ENCODE assay signal across 1 cellular context in genomic region chr16:1941924-1942809, GRCh38.
TF ChIP-seq lines count a peak whose summit lies in the region.

No MANE protein-coding gene starts in this region.

TF ChIP-seq in HepG2, 621 proteins besides CTCF, POLR2A, EP300 and RAD21 (continued from another document and continues in another):
- TF ChIP-seq ZNF770 (CRISPR knock-in tag; IDR thresholded peaks at IDR 0.05), result 0 out of 2 replicates have a peak, but pooled peaks have one; percentile 13
- TF ChIP-seq, protein P1, sequence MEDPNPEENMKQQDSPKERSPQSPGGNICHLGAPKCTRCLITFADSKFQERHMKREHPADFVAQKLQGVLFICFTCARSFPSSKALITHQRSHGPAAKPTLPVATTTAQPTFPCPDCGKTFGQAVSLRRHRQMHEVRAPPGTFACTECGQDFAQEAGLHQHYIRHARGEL (CRISPR knock-in tag; IDR thresholded peaks at IDR 0.05), result no peak
- TF ChIP-seq ZFP36 (IDR thresholded peaks at IDR 0.05; ENCODE audit: borderline replicate concordance, low read depth, low read length, partially characterized antibody), result no peak
- TF ChIP-seq POLR2AphosphoS5 (IDR thresholded peaks at IDR 0.05; ENCODE audit: low read depth, low read length), result no peak
- no peak for TF ChIP-seq PITX1 (CRISPR knock-in tag; IDR thresholded peaks at IDR 0.05)
- no peak for TF ChIP-seq HOXA5 (CRISPR knock-in tag; IDR thresholded peaks at IDR 0.05)
- TF ChIP-seq, protein P2, sequence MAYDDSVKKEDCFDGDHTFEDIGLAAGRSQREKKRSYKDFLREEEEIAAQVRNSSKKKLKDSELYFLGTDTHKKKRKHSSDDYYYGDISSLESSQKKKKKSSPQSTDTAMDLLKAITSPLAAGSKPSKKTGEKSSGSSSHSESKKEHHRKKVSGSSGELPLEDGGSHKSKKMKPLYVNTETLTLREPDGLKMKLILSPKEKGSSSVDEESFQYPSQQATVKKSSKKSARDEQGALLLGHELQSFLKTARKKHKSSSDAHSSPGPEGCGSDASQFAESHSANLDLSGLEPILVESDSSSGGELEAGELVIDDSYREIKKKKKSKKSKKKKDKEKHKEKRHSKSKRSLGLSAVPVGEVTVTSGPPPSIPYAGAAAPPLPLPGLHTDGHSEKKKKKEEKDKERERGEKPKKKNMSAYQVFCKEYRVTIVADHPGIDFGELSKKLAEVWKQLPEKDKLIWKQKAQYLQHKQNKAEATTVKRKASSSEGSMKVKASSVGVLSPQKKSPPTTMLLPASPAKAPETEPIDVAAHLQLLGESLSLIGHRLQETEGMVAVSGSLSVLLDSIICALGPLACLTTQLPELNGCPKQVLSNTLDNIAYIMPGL (CRISPR knock-in tag; IDR thresholded peaks at IDR 0.05; ENCODE audit: borderline replicate concordance in 1 of 2, low read depth in 1 of 2), result no peak
- no peak for TF ChIP-seq MYC (CRISPR knock-in tag; IDR thresholded peaks at IDR 0.05; ENCODE audit: borderline replicate concordance)
- TF ChIP-seq KDM5A (IDR thresholded peaks at IDR 0.05; ENCODE audit: borderline replicate concordance, low read length), result no peak
- TF ChIP-seq SP5 (CRISPR knock-in tag; IDR thresholded peaks at IDR 0.05; ENCODE audit: borderline replicate concordance, low read depth), result no peak
- TF ChIP-seq ZMYM2 (CRISPR knock-in tag; IDR thresholded peaks at IDR 0.05), result no peak
- TF ChIP-seq, protein P3, sequence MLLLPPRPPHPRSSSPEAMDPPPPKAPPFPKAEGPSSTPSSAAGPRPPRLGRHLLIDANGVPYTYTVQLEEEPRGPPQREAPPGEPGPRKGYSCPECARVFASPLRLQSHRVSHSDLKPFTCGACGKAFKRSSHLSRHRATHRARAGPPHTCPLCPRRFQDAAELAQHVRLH (CRISPR knock-in tag; IDR thresholded peaks at IDR 0.05; ENCODE audit: borderline replicate concordance, low read depth), result no peak
- TF ChIP-seq REL (CRISPR knock-in tag; conservative IDR thresholded peaks at IDR 0.05), result 0 out of 2 replicates have a peak, but pooled peaks have one; percentile 19
- TF ChIP-seq BORCS8-MEF2B (CRISPR knock-in tag; IDR thresholded peaks at IDR 0.05), result no peak
- TF ChIP-seq NAIF1 (CRISPR knock-in tag; IDR thresholded peaks at IDR 0.05; ENCODE audit: borderline replicate concordance), result 0 out of 2 replicates have a peak, but pooled peaks have one; percentile 3
- no peak for TF ChIP-seq MED1 (CRISPR knock-in tag; IDR thresholded peaks at IDR 0.05)
- TF ChIP-seq ZNF281 (CRISPR knock-in tag; IDR thresholded peaks at IDR 0.05; ENCODE audit: borderline replicate concordance), result no peak
- TF ChIP-seq FOXP1 (IDR thresholded peaks at IDR 0.05), result no peak
- TF ChIP-seq FOXP1 (CRISPR knock-in tag; IDR thresholded peaks at IDR 0.05), result no peak
- no peak for TF ChIP-seq ZNF335 (CRISPR knock-in tag; IDR thresholded peaks at IDR 0.05)
- TF ChIP-seq STAG1 (CRISPR knock-in tag; IDR thresholded peaks at IDR 0.05), result 0 out of 2 replicates have a peak, but pooled peaks have one; percentile 4
- 0 out of 2 replicates have a peak, but pooled peaks have one; percentile 8 for TF ChIP-seq HNRNPL (IDR thresholded peaks at IDR 0.05; ENCODE audit: low read depth, low read length)
- peak in 1 of 2 experiments; percentile 6; a peak in 1 of 4 replicates for TF ChIP-seq KLF16 (CRISPR knock-in tag; IDR thresholded peaks at IDR 0.05)
- TF ChIP-seq SIN3B (IDR thresholded peaks at IDR 0.05; ENCODE audit: low read length), result no peak
- TF ChIP-seq, protein P4, sequence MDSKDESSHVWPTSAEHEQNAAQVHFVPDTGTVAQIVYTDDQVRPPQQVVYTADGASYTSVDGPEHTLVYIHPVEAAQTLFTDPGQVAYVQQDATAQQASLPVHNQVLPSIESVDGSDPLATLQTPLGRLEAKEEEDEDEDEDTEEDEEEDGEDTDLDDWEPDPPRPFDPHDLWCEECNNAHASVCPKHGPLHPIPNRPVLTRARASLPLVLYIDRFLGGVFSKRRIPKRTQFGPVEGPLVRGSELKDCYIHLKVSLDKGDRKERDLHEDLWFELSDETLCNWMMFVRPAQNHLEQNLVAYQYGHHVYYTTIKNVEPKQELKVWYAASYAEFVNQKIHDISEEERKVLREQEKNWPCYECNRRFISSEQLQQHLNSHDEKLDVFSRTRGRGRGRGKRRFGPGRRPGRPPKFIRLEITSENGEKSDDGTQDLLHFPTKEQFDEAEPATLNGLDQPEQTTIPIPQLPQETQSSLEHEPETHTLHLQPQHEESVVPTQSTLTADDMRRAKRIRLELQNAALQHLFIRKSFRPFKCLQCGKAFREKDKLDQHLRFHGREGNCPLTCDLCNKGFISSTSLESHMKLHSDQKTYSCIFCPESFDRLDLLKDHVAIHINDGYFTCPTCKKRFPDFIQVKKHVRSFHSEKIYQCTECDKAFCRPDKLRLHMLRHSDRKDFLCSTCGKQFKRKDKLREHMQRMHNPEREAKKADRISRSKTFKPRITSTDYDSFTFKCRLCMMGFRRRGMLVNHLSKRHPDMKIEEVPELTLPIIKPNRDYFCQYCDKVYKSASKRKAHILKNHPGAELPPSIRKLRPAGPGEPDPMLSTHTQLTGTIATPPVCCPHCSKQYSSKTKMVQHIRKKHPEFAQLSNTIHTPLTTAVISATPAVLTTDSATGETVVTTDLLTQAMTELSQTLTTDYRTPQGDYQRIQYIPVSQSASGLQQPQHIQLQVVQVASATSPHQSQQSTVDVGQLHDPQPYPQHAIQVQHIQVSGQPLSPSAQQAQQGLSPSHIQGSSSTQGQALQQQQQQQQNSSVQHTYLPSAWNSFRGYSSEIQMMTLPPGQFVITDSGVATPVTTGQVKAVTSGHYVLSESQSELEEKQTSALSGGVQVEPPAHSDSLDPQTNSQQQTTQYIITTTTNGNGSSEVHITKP (CRISPR knock-in tag; IDR thresholded peaks at IDR 0.05; ENCODE audit: low read depth), result no peak
- no peak for TF ChIP-seq ZNF136 (CRISPR knock-in tag; IDR thresholded peaks at IDR 0.05; ENCODE audit: low read depth)
- TF ChIP-seq, protein P5, sequence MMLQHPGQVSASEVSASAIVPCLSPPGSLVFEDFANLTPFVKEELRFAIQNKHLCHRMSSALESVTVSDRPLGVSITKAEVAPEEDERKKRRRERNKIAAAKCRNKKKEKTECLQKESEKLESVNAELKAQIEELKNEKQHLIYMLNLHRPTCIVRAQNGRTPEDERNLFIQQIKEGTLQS (CRISPR knock-in tag; IDR thresholded peaks at IDR 0.05), result no peak
- TF ChIP-seq ZNF773 (CRISPR knock-in tag; IDR thresholded peaks at IDR 0.05; ENCODE audit: borderline replicate concordance), result 0 out of 2 replicates have a peak, but pooled peaks have one; percentile 8
- no peak for TF ChIP-seq MEIS2 (CRISPR knock-in tag; IDR thresholded peaks at IDR 0.05)
- TF ChIP-seq ZSCAN12 (CRISPR knock-in tag; IDR thresholded peaks at IDR 0.05), result no peak
- TF ChIP-seq, protein P6, sequence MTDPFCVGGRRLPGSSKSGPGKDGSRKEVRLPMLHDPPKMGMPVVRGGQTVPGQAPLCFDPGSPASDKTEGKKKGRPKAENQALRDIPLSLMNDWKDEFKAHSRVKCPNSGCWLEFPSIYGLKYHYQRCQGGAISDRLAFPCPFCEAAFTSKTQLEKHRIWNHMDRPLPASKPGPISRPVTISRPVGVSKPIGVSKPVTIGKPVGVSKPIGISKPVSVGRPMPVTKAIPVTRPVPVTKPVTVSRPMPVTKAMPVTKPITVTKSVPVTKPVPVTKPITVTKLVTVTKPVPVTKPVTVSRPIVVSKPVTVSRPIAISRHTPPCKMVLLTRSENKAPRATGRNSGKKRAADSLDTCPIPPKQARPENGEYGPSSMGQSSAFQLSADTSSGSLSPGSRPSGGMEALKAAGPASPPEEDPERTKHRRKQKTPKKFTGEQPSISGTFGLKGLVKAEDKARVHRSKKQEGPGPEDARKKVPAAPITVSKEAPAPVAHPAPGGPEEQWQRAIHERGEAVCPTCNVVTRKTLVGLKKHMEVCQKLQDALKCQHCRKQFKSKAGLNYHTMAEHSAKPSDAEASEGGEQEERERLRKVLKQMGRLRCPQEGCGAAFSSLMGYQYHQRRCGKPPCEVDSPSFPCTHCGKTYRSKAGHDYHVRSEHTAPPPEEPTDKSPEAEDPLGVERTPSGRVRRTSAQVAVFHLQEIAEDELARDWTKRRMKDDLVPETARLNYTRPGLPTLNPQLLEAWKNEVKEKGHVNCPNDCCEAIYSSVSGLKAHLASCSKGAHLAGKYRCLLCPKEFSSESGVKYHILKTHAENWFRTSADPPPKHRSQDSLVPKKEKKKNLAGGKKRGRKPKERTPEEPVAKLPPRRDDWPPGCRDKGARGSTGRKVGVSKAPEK (CRISPR knock-in tag; IDR thresholded peaks at IDR 0.05; ENCODE audit: borderline replicate concordance), result 0 out of 2 replicates have a peak, but pooled peaks have one; percentile 10
- no peak for TF ChIP-seq ELF1 (CRISPR knock-in tag; IDR thresholded peaks at IDR 0.05)
- TF ChIP-seq U2AF2 (IDR thresholded peaks at IDR 0.05; ENCODE audit: low read depth, low read length), result no peak
- TF ChIP-seq ZNF180 (CRISPR knock-in tag; IDR thresholded peaks at IDR 0.05; ENCODE audit: borderline replicate concordance, low read depth), result no peak
- TF ChIP-seq DNMT1 (CRISPR knock-in tag; IDR thresholded peaks at IDR 0.05), result no peak
- TF ChIP-seq ZFP82 (CRISPR knock-in tag; IDR thresholded peaks at IDR 0.05; ENCODE audit: borderline replicate concordance), result no peak
- TF ChIP-seq, protein P7, sequence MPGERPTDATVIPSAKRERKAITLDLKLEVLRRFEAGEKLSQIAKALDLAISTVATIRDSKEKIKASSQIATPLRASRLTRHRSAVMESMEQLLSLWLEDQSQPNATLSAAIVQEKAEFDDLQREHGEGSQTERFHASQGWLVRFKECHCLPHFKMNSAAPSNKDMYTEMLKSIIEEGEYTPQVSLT (CRISPR knock-in tag; IDR thresholded peaks at IDR 0.05; ENCODE audit: borderline replicate concordance, low read depth), result no peak
- no peak for TF ChIP-seq RCOR2 (CRISPR knock-in tag; IDR thresholded peaks at IDR 0.05)
- TF ChIP-seq ZNF256 (CRISPR knock-in tag; conservative IDR thresholded peaks at IDR 0.05), result 0 out of 2 replicates have a peak, but pooled peaks have one; percentile 39
- TF ChIP-seq ATF7-NPFF (CRISPR knock-in tag; IDR thresholded peaks at IDR 0.05; ENCODE audit: low read depth), result no peak
- TF ChIP-seq TERF1 (CRISPR knock-in tag; IDR thresholded peaks at IDR 0.05), result no peak
- TF ChIP-seq GATA4 (IDR thresholded peaks at IDR 0.05; ENCODE audit: borderline replicate concordance, low read depth), result no peak
- no peak for TF ChIP-seq MXI1 (IDR thresholded peaks at IDR 0.05; ENCODE audit: borderline replicate concordance, low read depth, low read length)
- TF ChIP-seq HOXD1 (CRISPR knock-in tag; IDR thresholded peaks at IDR 0.05), result 0 out of 2 replicates have a peak, but pooled peaks have one; percentile 26
- no peak for TF ChIP-seq CCAR2 (optimal IDR thresholded peaks at IDR 0.05; ENCODE audit: low read depth, low read length)
- TF ChIP-seq, protein P8, sequence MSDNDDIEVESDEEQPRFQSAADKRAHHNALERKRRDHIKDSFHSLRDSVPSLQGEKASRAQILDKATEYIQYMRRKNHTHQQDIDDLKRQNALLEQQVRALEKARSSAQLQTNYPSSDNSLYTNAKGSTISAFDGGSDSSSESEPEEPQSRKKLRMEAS (IDR thresholded peaks at IDR 0.05), result no peak; the same call in 1 of the 2 replicates
